In the genomic region with DNA sequence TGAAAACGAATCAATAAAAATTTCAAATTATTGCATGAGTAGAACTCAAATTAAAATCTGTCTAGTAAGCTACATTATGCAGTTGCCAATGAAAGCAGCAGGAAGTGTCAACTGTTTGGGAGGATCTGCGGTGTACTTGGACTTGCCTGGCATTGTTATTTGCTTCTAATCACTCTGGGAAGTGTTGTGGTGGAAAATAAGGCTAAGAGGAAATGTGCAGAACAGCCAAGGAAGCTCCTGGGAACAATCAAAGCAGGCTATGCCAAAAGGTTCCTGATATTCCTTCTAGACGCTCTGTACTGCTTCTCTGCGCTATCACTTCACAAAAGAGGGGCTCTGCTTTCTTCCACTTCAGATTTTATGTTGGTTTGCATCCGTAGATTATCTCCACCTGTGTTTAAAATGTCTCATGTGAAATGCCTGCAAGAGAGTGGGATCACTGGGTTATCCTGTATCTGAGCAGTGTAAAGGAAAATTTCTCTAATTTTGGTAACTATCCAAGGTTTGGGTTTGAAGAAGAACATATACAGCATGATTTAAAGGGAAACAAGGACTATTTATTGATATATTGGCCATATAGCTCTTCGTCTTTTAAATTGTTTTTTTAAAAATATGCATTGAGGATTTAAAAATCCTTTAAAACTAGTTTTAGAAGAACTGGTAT, we compare ENCODE assay signal across 19 cellular contexts.
"Had no signal": no experiment of that assay in that cellular context is flagged by ENCODE, and none has a peak within 500 bp of the region (broad histone marks: within the 10 kb centered on the region; RNA-seq: fewer than 3 reads in every experiment).

No MANE protein-coding gene starts in this region.

- H3K27me3 ChIP-seq: hepatocyte, neural progenitor cell, sigmoid colon, stomach had no signal

- H3K9me3 ChIP-seq: mucosa of descending colon, psoas muscle, sigmoid colon, stomach had no signal

- H3K4me3 Mint-ChIP-seq: activated naive CD8-positive, alpha-beta T cell treated with anti-CD3 and anti-CD28 coated beads for 36 hours; activated T-helper 1 cell treated with anti-CD3 and anti-CD28 coated beads, Interleukin-12 subunit alpha, Interleukin-12 subunit beta, Interleukin-2, Interleukin-4 antibody, amounts not matched to agents 30 ng/mL and 10 ng/mL and 1 ng/mL, durations not matched to agents 14 hours and 24 hours and 36 hours; naive thymus-derived CD4-positive, alpha-beta T cell; neural progenitor cell; stimulated activated effector memory CD8-positive, alpha-beta T cell treated with anti-CD3 and anti-CD28 coated beads, Interleukin-12 subunit alpha, Interleukin-12 subunit beta, amount 100 ng/mL, for 72 hours had no signal

- H3K27me3 Mint-ChIP-seq: activated naive CD8-positive, alpha-beta T cell treated with anti-CD3 and anti-CD28 coated beads for 36 hours; naive thymus-derived CD4-positive, alpha-beta T cell had no signal

- H3K27ac ChIP-seq: hepatocyte, neural progenitor cell, psoas muscle, stomach had no signal

- H3K36me3 ChIP-seq: neural progenitor cell, sigmoid colon, stomach had no signal

- ATAC-seq: mucosa of descending colon; naive thymus-derived CD4-positive, alpha-beta T cell; stimulated activated effector memory CD8-positive, alpha-beta T cell treated with anti-CD3 and anti-CD28 coated beads, Interleukin-12 subunit alpha, Interleukin-12 subunit beta, amount 100 ng/mL, for 72 hours had no signal

- H3K27ac Mint-ChIP-seq: activated naive CD8-positive, alpha-beta T cell treated with anti-CD3 and anti-CD28 coated beads for 36 hours; activated T-helper 1 cell treated with anti-CD3 and anti-CD28 coated beads, Interleukin-12 subunit alpha, Interleukin-12 subunit beta, Interleukin-2, Interleukin-4 antibody, amounts not matched to agents 30 ng/mL and 10 ng/mL and 1 ng/mL, durations not matched to agents 14 hours and 24 hours and 36 hours; naive thymus-derived CD4-positive, alpha-beta T cell; neural progenitor cell; stimulated activated effector memory CD8-positive, alpha-beta T cell treated with anti-CD3 and anti-CD28 coated beads, Interleukin-12 subunit alpha, Interleukin-12 subunit beta, amount 100 ng/mL, for 72 hours had no signal

- DNase-seq: activated CD4-positive, alpha-beta T cell treated with anti-CD3 and anti-CD28 coated beads, Interleukin-2, amount 50 U/mL, for 48 hours; activated gamma-delta T cell treated with Interleukin-2 at 50 U/mL for 16 hours; activated naive CD8-positive, alpha-beta T cell treated with anti-CD3 and anti-CD28 coated beads for 36 hours; activated T-cell treated with anti-CD3 and anti-CD28 coated beads for 4 hours; amniotic stem cell; caudate nucleus; mesenchymal stem cell; mucosa of descending colon; naive thymus-derived CD4-positive, alpha-beta T cell; psoas muscle; sigmoid colon; stimulated activated CD4-positive, alpha-beta T cell treated with anti-CD3 and anti-CD28 coated beads, Interleukin-4, amount 100 ng/mL, for 24 hours; stomach; SW 1271; trophoblast cell had no signal

- H3K4me1 Mint-ChIP-seq: activated naive CD8-positive, alpha-beta T cell treated with anti-CD3 and anti-CD28 coated beads for 36 hours; naive thymus-derived CD4-positive, alpha-beta T cell; neural progenitor cell; stimulated activated effector memory CD8-positive, alpha-beta T cell treated with anti-CD3 and anti-CD28 coated beads, Interleukin-12 subunit alpha, Interleukin-12 subunit beta, amount 100 ng/mL, for 72 hours had no signal

- H3K4me3 ChIP-seq: hepatocyte, mucosa of descending colon, neural progenitor cell, psoas muscle, sigmoid colon, stomach had no signal

- H3K9me3 Mint-ChIP-seq: activated naive CD8-positive, alpha-beta T cell treated with anti-CD3 and anti-CD28 coated beads for 36 hours; activated T-helper 1 cell treated with anti-CD3 and anti-CD28 coated beads, Interleukin-12 subunit alpha, Interleukin-12 subunit beta, Interleukin-2, Interleukin-4 antibody, amounts not matched to agents 30 ng/mL and 10 ng/mL and 1 ng/mL, durations not matched to agents 14 hours and 24 hours and 36 hours had no signal

- H3K36me3 Mint-ChIP-seq: activated naive CD8-positive, alpha-beta T cell treated with anti-CD3 and anti-CD28 coated beads for 36 hours; naive thymus-derived CD4-positive, alpha-beta T cell; neural progenitor cell; stimulated activated effector memory CD8-positive, alpha-beta T cell treated with anti-CD3 and anti-CD28 coated beads, Interleukin-12 subunit alpha, Interleukin-12 subunit beta, amount 100 ng/mL, for 72 hours had no signal

- H3K4me1 ChIP-seq: neural progenitor cell, psoas muscle, sigmoid colon, stomach had no signal
